Comparison of ENCODE assay signal across 1 cellular context in genomic region chr4:105058177-105058812, GRCh38.
TF ChIP-seq lines count a peak whose summit lies in the region.

No MANE protein-coding gene starts in this region.

TF ChIP-seq in SK-N-SH, 30 proteins besides CTCF, POLR2A, EP300 and RAD21 (continued from another document):
- TF ChIP-seq, protein P1, sequence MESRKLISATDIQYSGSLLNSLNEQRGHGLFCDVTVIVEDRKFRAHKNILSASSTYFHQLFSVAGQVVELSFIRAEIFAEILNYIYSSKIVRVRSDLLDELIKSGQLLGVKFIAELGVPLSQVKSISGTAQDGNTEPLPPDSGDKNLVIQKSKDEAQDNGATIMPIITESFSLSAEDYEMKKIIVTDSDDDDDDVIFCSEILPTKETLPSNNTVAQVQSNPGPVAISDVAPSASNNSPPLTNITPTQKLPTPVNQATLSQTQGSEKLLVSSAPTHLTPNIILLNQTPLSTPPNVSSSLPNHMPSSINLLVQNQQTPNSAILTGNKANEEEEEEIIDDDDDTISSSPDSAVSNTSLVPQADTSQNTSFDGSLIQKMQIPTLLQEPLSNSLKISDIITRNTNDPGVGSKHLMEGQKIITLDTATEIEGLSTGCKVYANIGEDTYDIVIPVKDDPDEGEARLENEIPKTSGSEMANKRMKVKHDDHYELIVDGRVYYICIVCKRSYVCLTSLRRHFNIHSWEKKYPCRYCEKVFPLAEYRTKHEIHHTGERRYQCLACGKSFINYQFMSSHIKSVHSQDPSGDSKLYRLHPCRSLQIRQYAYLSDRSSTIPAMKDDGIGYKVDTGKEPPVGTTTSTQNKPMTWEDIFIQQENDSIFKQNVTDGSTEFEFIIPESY (IDR thresholded peaks at IDR 0.05; ENCODE audit: borderline replicate concordance, low read depth) = peak; percentile 66; the same call in 1 of the 2 replicates
- peak; percentile 67; the same call in 1 of the 2 replicates for TF ChIP-seq RXRA (IDR thresholded peaks at IDR 0.05; ENCODE audit: borderline replicate concordance, low read depth)
- peak; percentile 86 for TF ChIP-seq NFIC (IDR thresholded peaks at IDR 0.05; ENCODE audit: borderline replicate concordance)
- peak; percentile 62 for TF ChIP-seq MAX (IDR thresholded peaks at IDR 0.05; ENCODE audit: low read depth)
- TF ChIP-seq YY1 (IDR thresholded peaks at IDR 0.05; ENCODE audit: low read depth) = no peak
- TF ChIP-seq GABPA (IDR thresholded peaks at IDR 0.05; ENCODE audit: low read depth) = no peak
- peak; percentile 99 for TF ChIP-seq JUND (IDR thresholded peaks at IDR 0.05)
- TF ChIP-seq SIN3A (IDR thresholded peaks at IDR 0.05; ENCODE audit: borderline replicate concordance, low read depth, low read length) = no peak
- TF ChIP-seq RFX5 (IDR thresholded peaks at IDR 0.05; ENCODE audit: low read length) = no peak
- TF ChIP-seq GATA2 (CRISPR knock-in tag; IDR thresholded peaks at IDR 0.05) = no peak
- TF ChIP-seq TEAD4 (IDR thresholded peaks at IDR 0.05; ENCODE audit: borderline replicate concordance, insufficient read depth) = peak; percentile 88
- TF ChIP-seq, protein P2, sequence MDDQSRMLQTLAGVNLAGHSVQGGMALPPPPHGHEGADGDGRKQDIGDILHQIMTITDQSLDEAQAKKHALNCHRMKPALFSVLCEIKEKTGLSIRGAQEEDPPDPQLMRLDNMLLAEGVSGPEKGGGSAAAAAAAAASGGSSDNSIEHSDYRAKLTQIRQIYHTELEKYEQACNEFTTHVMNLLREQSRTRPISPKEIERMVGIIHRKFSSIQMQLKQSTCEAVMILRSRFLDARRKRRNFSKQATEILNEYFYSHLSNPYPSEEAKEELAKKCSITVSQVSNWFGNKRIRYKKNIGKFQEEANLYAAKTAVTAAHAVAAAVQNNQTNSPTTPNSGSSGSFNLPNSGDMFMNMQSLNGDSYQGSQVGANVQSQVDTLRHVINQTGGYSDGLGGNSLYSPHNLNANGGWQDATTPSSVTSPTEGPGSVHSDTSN (IDR thresholded peaks at IDR 0.05) = peak; percentile 95
- TF ChIP-seq USF1 (IDR thresholded peaks at IDR 0.05; ENCODE audit: borderline replicate concordance, low read depth) = 0 out of 2 replicates have a peak, but pooled peaks have one; percentile 26
- peak; percentile 53 for TF ChIP-seq FOXM1 (IDR thresholded peaks at IDR 0.05; ENCODE audit: low read depth)
- TF ChIP-seq CHD2 (IDR thresholded peaks at IDR 0.05; ENCODE audit: low read length, partially characterized antibody) = no peak
- no peak for TF ChIP-seq RCOR1 (IDR thresholded peaks at IDR 0.05; ENCODE audit: low read length)
- TF ChIP-seq FOXJ3 (CRISPR knock-in tag; IDR thresholded peaks at IDR 0.05) = no peak
